ENCODE assay signal across 16 cellular contexts in genomic region chr21:33855190-33855589, GRCh38.
DNase-seq lines count a peak whose midpoint lies in the region; ATAC-seq, FAIRE-seq and TF ChIP-seq lines count a peak whose summit lies in the region.
"Had no signal": no experiment of that assay in that cellular context is flagged by ENCODE, and none has a peak within 500 bp of the region (broad histone marks: within the 10 kb centered on the region; RNA-seq: fewer than 3 reads in every experiment).

No MANE protein-coding gene starts in this region.

- H3K9me3 ChIP-seq in AG04450 (ENCODE audit: control insufficient read depth, insufficient read depth, low read length) (peaks cover 3% of the 10 kb centered on the region; the same call in 1 of the 2 replicates), endodermal cell (ENCODE audit: control insufficient read depth, low read length) (no peaks in the 10 kb centered on the region), small intestine (ENCODE audit: control insufficient read depth, low read depth) (no peaks in the 10 kb centered on the region), esophagus squamous epithelium (no peaks in the 10 kb centered on the region)
- H3K9me3 ChIP-seq: heart right ventricle had no signal

- H3K79me2 ChIP-seq in GM23338 (replicated peaks; ENCODE audit: insufficient read depth), result no peaks in the 10 kb centered on the region

- intact Hi-C loops in esophagus squamous epithelium (cut with DNase I), result no loop called here

- POLR2A ChIA-PET in AG04450 (lab: Yijun Ruan, JAX), result interaction anchor here (0.7 kb wide), 1 partner anchor 13 kb away, joined by 3 read pairs; no protein-coding TSS in a partner anchor

- no peak overlapping the region for H3K9ac ChIP-seq in endodermal cell (ENCODE audit: extremely low read depth, low read length, poor library complexity, severe bottlenecking)
- H3K9ac ChIP-seq: GM23248 had no signal

- 95 to 100% methylated on average over 1 to 4 of the region's 6 CpGs for WGBS in endodermal cell (ENCODE audit: insufficient coverage in 1 of 2, insufficient read length in 1 of 2), 2 experiments
- 88 to 92% (median 89%) methylated on average over 6 of the region's 6 CpGs for WGBS in small intestine, 3 donors
- WGBS in esophagus squamous epithelium, 2 donors, result 80 to 82% methylated on average over 6 of the region's 6 CpGs

- no peak overlapping the region for H3K4me3 ChIP-seq in AG04450 (ENCODE audit: low read depth, low read length)
- no peak overlapping the region for H3K4me3 ChIP-seq in GM23338
- H3K4me3 ChIP-seq in endodermal cell (ENCODE audit: low read length), result no peak overlapping the region
- no peak overlapping the region for H3K4me3 ChIP-seq in small intestine (ENCODE audit: low read depth in 1 of 2, low read length in 2 of 2)
- H3K4me3 ChIP-seq in esophagus squamous epithelium, result no peak overlapping the region
- H3K4me3 ChIP-seq: GM23248, heart right ventricle had no signal

- H3K27me3 Mint-ChIP-seq in GM23338 (ENCODE audit: insufficient read depth, low read depth, poor library complexity) (peaks cover 3% of the 10 kb centered on the region), endodermal cell (ENCODE audit: insufficient read depth) (no peaks in the 10 kb centered on the region)

- no peak for TF ChIP-seq POLR2A in esophagus squamous epithelium (IDR thresholded peaks at IDR 0.05)

- H3K4me2 ChIP-seq in GM23338, result no peak overlapping the region

- H3F3A ChIP-seq in GM23338 (replicated peaks; ENCODE audit: low read depth), result no peaks in the 10 kb centered on the region

- no peak for FAIRE-seq in small intestine (lab: Jason Lieb, UNC)

- no peak for DNase-seq in AG04450 (ENCODE audit: low read depth, low spot score)
- peak; percentile 58 for DNase-seq in GM23338 (ENCODE audit: low spot score)
- peak; percentile 13 for DNase-seq in OCI-M1 (lab: John Stamatoyannopoulos, UW)
- peak; percentile 78 for DNase-seq in endodermal cell
- DNase-seq in small intestine, result no peak
- DNase-seq in esophagus squamous epithelium (lab: John Stamatoyannopoulos, UW), result no peak
- DNase-seq: aorta; GF-D8; heart right ventricle; NCI-H1105; NK-92 treated with Interleukin-12 subunit alpha and Interleukin-12 subunit beta, amount 100 ng/mL, for 24 hours had no signal

- H3K27ac ChIP-seq in AG04450 (ENCODE audit: low read depth, low read length) (no peak overlapping the region), GM23338 (ENCODE audit: low read depth) (no peak overlapping the region), endodermal cell (ENCODE audit: low read depth, low read length) (no peak overlapping the region), small intestine (ENCODE audit: low read depth in 1 of 2, low read length in 1 of 2) (no peak overlapping the region), esophagus squamous epithelium (no peak overlapping the region)
- H3K27ac ChIP-seq: GM23248 had no signal

- no peak overlapping the region for H2AFZ ChIP-seq in GM23338
- H2AFZ ChIP-seq: GM23248 had no signal

- H3K36me3 Mint-ChIP-seq in GM23338 (ENCODE audit: low read depth), result no peaks in the 10 kb centered on the region
- H3K36me3 Mint-ChIP-seq in endodermal cell (ENCODE audit: low read depth), result no peaks in the 10 kb centered on the region
- H3K36me3 Mint-ChIP-seq: memory B cell; natural killer cell treated with Interleukin-12 subunit alpha and Interleukin-12 subunit beta and Interleukin-15 and Interleukin-18, amount 100 ng/mL, for 72 hours had no signal

- H3K4me1 Mint-ChIP-seq in GM23338 (peaks cover 14% of the 10 kb centered on the region), endodermal cell (peaks cover 22% of the 10 kb centered on the region)
- H3K4me1 Mint-ChIP-seq: memory B cell had no signal

- CTCF ChIA-PET in AG04450 (lab: Charles Lee), result interaction anchor here (1.1 to 1.6 kb wide), 2 partner anchors 9 to 250 kb away, joined by 3 to 5 read pairs; no protein-coding TSS in a partner anchor

- H3K9me3 Mint-ChIP-seq in GM23338, result no peaks in the 10 kb centered on the region
- no peaks in the 10 kb centered on the region for H3K9me3 Mint-ChIP-seq in endodermal cell
- H3K9me3 Mint-ChIP-seq: memory B cell; natural killer cell treated with Interleukin-12 subunit alpha and Interleukin-12 subunit beta and Interleukin-15 and Interleukin-18, amount 100 ng/mL, for 72 hours had no signal

- H3K4me3 Mint-ChIP-seq in GM23338, result no peak overlapping the region
- no peak overlapping the region for H3K4me3 Mint-ChIP-seq in endodermal cell
- H3K4me3 Mint-ChIP-seq: memory B cell; natural killer cell treated with Interleukin-12 subunit alpha and Interleukin-12 subunit beta and Interleukin-15 and Interleukin-18, amount 100 ng/mL, for 72 hours had no signal

- TF ChIP-seq CTCF in AG04450 (IDR thresholded peaks at IDR 0.05; ENCODE audit: low read depth, low read length) (0 out of 2 replicates have a peak, but pooled peaks have one; percentile 23), GM23338 (conservative IDR thresholded peaks at IDR 0.05; ENCODE audit: low read depth in 2 of 2) (peak; percentile 49 to 53), endodermal cell (conservative IDR thresholded peaks at IDR 0.05) (peak; percentile 67), esophagus squamous epithelium (IDR thresholded peaks at IDR 0.05) (no peak)

- no peaks in the 10 kb centered on the region for H4K20me1 ChIP-seq in GM23338 (replicated peaks; ENCODE audit: insufficient read depth)

- H3K36me3 ChIP-seq in GM23338 (ENCODE audit: insufficient read depth), result no peaks in the 10 kb centered on the region
- H3K36me3 ChIP-seq in endodermal cell (ENCODE audit: control insufficient read depth, insufficient read depth, low read length), result no peaks in the 10 kb centered on the region
- no peaks in the 10 kb centered on the region for H3K36me3 ChIP-seq in small intestine (ENCODE audit: control insufficient read depth in 2 of 2, insufficient read depth in 2 of 2, low read length in 2 of 2)
- H3K36me3 ChIP-seq in esophagus squamous epithelium, result no peaks in the 10 kb centered on the region
- H3K36me3 ChIP-seq: heart right ventricle had no signal

- H3K27me3 ChIP-seq in AG04450 (ENCODE audit: control insufficient read depth, insufficient read depth, low read length) (peaks cover under 1% of the 10 kb centered on the region), GM23338 (ENCODE audit: insufficient read depth) (no peaks in the 10 kb centered on the region), endodermal cell (ENCODE audit: control insufficient read depth, insufficient read depth, low read length, poor library complexity, severe bottlenecking) (no peaks in the 10 kb centered on the region), small intestine (ENCODE audit: control insufficient read depth in 2 of 2, insufficient read depth in 2 of 2, low read length in 2 of 2) (no peaks in the 10 kb centered on the region), esophagus squamous epithelium (peaks cover 0 to 4% (median 0%) of the 10 kb centered on the region in 4 donors)
- H3K27me3 ChIP-seq: heart right ventricle had no signal

- H3K9me2 ChIP-seq in GM23338 (ENCODE audit: insufficient read depth), result 0 out of 2 replicates have a peak, but pooled peaks cover 6% of the 10 kb centered on the region

- H3K27ac Mint-ChIP-seq in GM23338, result no peak overlapping the region
- no peak overlapping the region for H3K27ac Mint-ChIP-seq in endodermal cell
- H3K27ac Mint-ChIP-seq: memory B cell; natural killer cell treated with Interleukin-12 subunit alpha and Interleukin-12 subunit beta and Interleukin-15 and Interleukin-18, amount 100 ng/mL, for 72 hours had no signal

- H3K4me1 ChIP-seq in GM23338 (ENCODE audit: insufficient read depth) (peaks cover 13% of the 10 kb centered on the region), endodermal cell (ENCODE audit: control insufficient read depth, insufficient read depth, low read length) (peaks cover 4% of the 10 kb centered on the region), small intestine (ENCODE audit: control insufficient read depth in 2 of 2, insufficient read depth in 1 of 2, low read depth in 1 of 2, low read length in 1 of 2) (no peaks in the 10 kb centered on the region), esophagus squamous epithelium (peaks cover 0 to 35% (median 12%) of the 10 kb centered on the region in 3 donors)

- ATAC-seq in GM23338 (no peak), HG03442 (IDR thresholded peaks at IDR 0.05; ENCODE audit: unreplicated experiment) (no peak), HG02981 (IDR thresholded peaks at IDR 0.05; ENCODE audit: unreplicated experiment) (no peak)

TF ChIP-seq in GM23338, 12 proteins besides CTCF, POLR2A, EP300 and RAD21 (continues in another document):
- TF ChIP-seq JUNB (IDR thresholded peaks at IDR 0.05; ENCODE audit: unreplicated experiment), result no peak
- TF ChIP-seq ETS1 (IDR thresholded peaks at IDR 0.05), result no peak
- TF ChIP-seq CREB1 (CRISPR knock-in tag; IDR thresholded peaks at IDR 0.05; ENCODE audit: low read depth), result no peak
- no peak for TF ChIP-seq NANOG (IDR thresholded peaks at IDR 0.05; ENCODE audit: borderline replicate concordance)
- no peak for TF ChIP-seq STAT1 (IDR thresholded peaks at IDR 0.05; ENCODE audit: unreplicated experiment)
- no peak for TF ChIP-seq EZH2 (IDR thresholded peaks at IDR 0.05; ENCODE audit: low read depth, unreplicated experiment)
- TF ChIP-seq POLR2AphosphoS5 (IDR thresholded peaks at IDR 0.05; ENCODE audit: low read depth), result no peak

Comparison
In these comparisons a context has a peak if more than half of its experiments do, and no peak if none do; other contexts are left out.
1. DNase-seq: peak in GM23338 (single experiment), OCI-M1 (single experiment) and endodermal cell (single experiment); none in AG04450 (single experiment), small intestine (single experiment) and esophagus squamous epithelium (single experiment).
2. CTCF ChIP-seq: peak in AG04450 (single experiment), GM23338 (2 of 2) and endodermal cell (single experiment); none in esophagus squamous epithelium (0 of 6).